ENCODE assay signal across 8 cellular contexts in the genomic region with DNA sequence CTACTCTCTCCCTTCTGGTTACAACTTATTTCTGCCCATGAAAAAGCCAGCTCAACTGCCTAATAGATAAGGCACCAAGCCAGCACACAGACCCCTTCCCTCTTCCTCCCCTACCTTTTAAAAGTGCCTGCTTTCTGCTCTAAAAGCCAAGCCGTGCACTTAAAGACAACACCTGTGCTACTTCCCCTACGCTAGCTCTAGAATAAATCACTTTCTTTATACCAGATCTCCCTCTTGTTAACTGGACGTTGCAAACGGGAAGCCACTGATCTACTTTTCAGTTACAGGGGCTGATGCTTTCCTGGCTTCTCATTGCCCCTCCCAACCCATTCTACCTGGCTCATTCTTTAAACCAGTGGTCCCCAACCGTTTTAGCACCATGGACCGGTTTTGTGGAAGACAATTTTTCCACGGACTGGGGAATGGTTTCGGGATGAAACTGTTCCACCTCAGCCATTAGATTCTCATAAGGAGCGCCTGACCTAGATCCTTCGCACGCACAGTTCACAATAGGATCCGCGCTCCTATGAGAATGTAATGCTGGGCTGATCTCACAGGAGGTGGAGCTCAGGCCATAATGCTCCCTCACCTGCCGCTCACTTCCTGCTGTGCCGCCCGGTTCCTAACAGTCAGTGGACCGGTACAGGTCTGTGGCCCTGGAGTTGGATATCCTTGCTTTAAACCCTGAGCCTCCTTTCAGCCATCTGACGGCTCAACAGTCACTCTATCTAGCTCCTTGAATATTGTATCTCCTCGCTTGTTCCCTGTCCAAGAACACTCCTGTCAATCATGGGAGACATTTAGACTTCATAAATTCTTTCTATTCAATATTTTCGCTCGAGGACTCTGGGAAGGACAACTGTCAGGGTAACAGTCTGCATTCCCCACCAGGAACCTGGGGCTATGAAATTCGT. TPM values are rescaled to one million over a fixed set of nuclear protein-coding genes. Genes with fewer than 3 reads are reported as not detected.
A peak's percentile ranks its signal among the peaks of the same experiment; 100 is the strongest.
DNase-seq lines count a peak whose midpoint lies in the region; ATAC-seq and FAIRE-seq lines count a peak whose summit lies in the region.

No MANE protein-coding gene starts in this region.

- peaks cover 6% of the 10 kb centered on the region for H3K36me3 ChIP-seq in MG63

- peaks cover 10 to 21% of the 10 kb centered on the region in 2 donors for H3K4me1 Mint-ChIP-seq in natural killer cell treated with Interleukin-12 subunit alpha and Interleukin-12 subunit beta and Interleukin-15 and Interleukin-18, amount 100 ng/mL, for 72 hours (ENCODE audit: low read depth in 2 of 2)

- peak; percentile 77 for ATAC-seq in esophagus mucosa
- peak; percentile 43 to 60 for ATAC-seq in natural killer cell treated with Interleukin-12 subunit alpha and Interleukin-12 subunit beta and Interleukin-15 and Interleukin-18, amount 100 ng/mL, for 72 hours

- H3K9me3 Mint-ChIP-seq in natural killer cell treated with Interleukin-12 subunit alpha and Interleukin-12 subunit beta and Interleukin-15 and Interleukin-18, amount 100 ng/mL, for 72 hours = no peaks in the 10 kb centered on the region

- H3K4me3 Mint-ChIP-seq in natural killer cell treated with Interleukin-12 subunit alpha and Interleukin-12 subunit beta and Interleukin-15 and Interleukin-18, amount 100 ng/mL, for 72 hours = peak overlapping the region; percentile 84

- DNase-seq in ELR (ENCODE audit: low read depth) = peak; percentile 16
- no peak for DNase-seq in MG63
- peak; percentile 5 to 24 for DNase-seq in activated CD4-positive, alpha-beta T cell treated with anti-CD3 and anti-CD28 coated beads, Interleukin-2, amount 50 U/mL, for 48 hours
- DNase-seq in natural killer cell treated with Interleukin-12 subunit alpha and Interleukin-12 subunit beta and Interleukin-15 and Interleukin-18, amount 100 ng/mL, for 72 hours (ENCODE audit: low spot score) = no peak
- peak; percentile 53 for DNase-seq in ureter (ENCODE audit: low spot score)
- no peak for DNase-seq in HuH-7.5 (ENCODE audit: low spot score)
- no peak for DNase-seq in RCC 7860 (ENCODE audit: low spot score)

- no peaks in the 10 kb centered on the region for H3K27me3 ChIP-seq in MG63

- H3K9me3 ChIP-seq in MG63 = peaks cover 16% of the 10 kb centered on the region

- peaks cover 9% of the 10 kb centered on the region for H3K36me3 Mint-ChIP-seq in natural killer cell treated with Interleukin-12 subunit alpha and Interleukin-12 subunit beta and Interleukin-15 and Interleukin-18, amount 100 ng/mL, for 72 hours

- peak overlapping the region; percentile 63 for H3K4me3 ChIP-seq in MG63

- peaks cover 15 to 29% of the 10 kb centered on the region in 2 donors for H3K27me3 Mint-ChIP-seq in natural killer cell treated with Interleukin-12 subunit alpha and Interleukin-12 subunit beta and Interleukin-15 and Interleukin-18, amount 100 ng/mL, for 72 hours

- FAIRE-seq in RCC 7860 (lab: Jason Lieb, UNC) = no peak

- H3K27ac Mint-ChIP-seq in natural killer cell treated with Interleukin-12 subunit alpha and Interleukin-12 subunit beta and Interleukin-15 and Interleukin-18, amount 100 ng/mL, for 72 hours = peak overlapping the region; percentile 54 to 89

RNA-seq across cellular contexts. Expression of gene ZNF223, which starts 0.8 kb away (rescaled TPM):
- total RNA-seq in MG63 (2014; rRNA removed; shearing (Covaris generic); ENCODE audit: low replicate concordance) = 0.63 and 2.9 TPM in 2 replicates
- total RNA-seq in esophagus mucosa (2.2 TPM), ureter (16.9 TPM)
- total RNA-seq in natural killer cell treated with Interleukin-12 subunit alpha and Interleukin-12 subunit beta and Interleukin-15 and Interleukin-18, amount 100 ng/mL, for 72 hours = 1 to 10 TPM in 1 of 2 donors, under 1 TPM in 1; 0.67 to 2.5 TPM

RNA-seq across cellular contexts. Expression of gene ZNF284, which starts 21.0 kb away (rescaled TPM):
- total RNA-seq in MG63 (2014; rRNA removed; shearing (Covaris generic); ENCODE audit: low replicate concordance) = 1.4 and 1.7 TPM in 2 replicates
- 0.36 TPM for total RNA-seq in esophagus mucosa
- 1 to 10 TPM; 1.6 to 1.8 TPM for total RNA-seq in natural killer cell treated with Interleukin-12 subunit alpha and Interleukin-12 subunit beta and Interleukin-15 and Interleukin-18, amount 100 ng/mL, for 72 hours
- 2.0 TPM for total RNA-seq in ureter

RNA-seq across cellular contexts. Expression of gene ZNF222, which starts 25.8 kb away (rescaled TPM):
- 2.2 and 9.1 TPM in 2 replicates for total RNA-seq in MG63 (2014; rRNA removed; shearing (Covaris generic); ENCODE audit: low replicate concordance)
- total RNA-seq in esophagus mucosa = 1.00 TPM
- total RNA-seq in natural killer cell treated with Interleukin-12 subunit alpha and Interleukin-12 subunit beta and Interleukin-15 and Interleukin-18, amount 100 ng/mL, for 72 hours = 1 to 10 TPM; 2.2 to 4.8 TPM
- 4.9 TPM for total RNA-seq in ureter

RNA-seq across cellular contexts. Expression of gene ZNF224, which starts 43.2 kb away (rescaled TPM):
- 7.7 and 17.1 TPM in 2 replicates for total RNA-seq in MG63 (2014; rRNA removed; shearing (Covaris generic); ENCODE audit: low replicate concordance)
- total RNA-seq in esophagus mucosa (6.2 TPM), ureter (32.6 TPM)
- total RNA-seq in natural killer cell treated with Interleukin-12 subunit alpha and Interleukin-12 subunit beta and Interleukin-15 and Interleukin-18, amount 100 ng/mL, for 72 hours = 10 to 100 TPM; 29.0 to 36.1 TPM

RNA-seq across cellular contexts. Expression of gene ZNF230, which starts 48.2 kb away (rescaled TPM):
- total RNA-seq in MG63 (2014; rRNA removed; shearing (Covaris generic); ENCODE audit: low replicate concordance) = 1.2 and 3.9 TPM in 2 replicates
- total RNA-seq in esophagus mucosa (2.1 TPM), ureter (8.8 TPM)
- 10 to 100 TPM in 1 of 2 donors, 1 to 10 TPM in 1; 6.6 to 11.7 TPM for total RNA-seq in natural killer cell treated with Interleukin-12 subunit alpha and Interleukin-12 subunit beta and Interleukin-15 and Interleukin-18, amount 100 ng/mL, for 72 hours

Comparison
In these comparisons a context has a peak if more than half of its experiments do, and no peak if none do; other contexts are left out.
1. DNase-seq: peak in ELR (single experiment), activated CD4-positive, alpha-beta T cell treated with anti-CD3 and anti-CD28 coated beads, Interleukin-2, amount 50 U/mL, for 48 hours (2 of 2) and ureter (single experiment); none in MG63 (single experiment), natural killer cell treated with Interleukin-12 subunit alpha and Interleukin-12 subunit beta and Interleukin-15 and Interleukin-18, amount 100 ng/mL, for 72 hours (single experiment), HuH-7.5 (single experiment) and RCC 7860 (single experiment).